15 cellular contexts compared by ENCODE assay signal in the genomic region with DNA sequence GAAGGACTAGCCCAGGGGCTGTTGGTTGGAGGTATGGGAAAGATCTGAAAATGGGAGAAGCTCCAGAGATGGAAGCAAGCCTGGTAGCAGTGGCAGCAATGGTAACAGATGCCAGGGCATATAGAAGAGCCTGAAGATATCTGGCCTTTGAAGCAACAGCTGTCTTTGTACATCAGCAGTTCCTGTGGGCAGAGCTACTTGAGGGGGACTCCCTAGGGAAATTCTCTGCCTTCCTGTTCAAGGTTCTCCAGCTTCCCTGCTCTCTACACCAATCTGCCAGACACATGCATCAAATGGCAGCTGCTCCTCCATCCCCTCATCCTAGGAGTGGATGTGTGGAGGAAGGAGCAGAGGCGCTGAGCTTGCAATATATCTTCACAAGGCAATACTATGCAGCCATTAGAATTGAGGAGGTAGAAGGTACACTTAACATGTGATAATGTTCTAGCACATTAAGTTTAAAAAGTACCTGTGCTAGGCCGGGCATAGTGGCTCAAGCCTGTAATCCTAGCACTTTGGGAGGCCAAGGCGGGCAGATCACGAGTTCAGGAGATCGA. TPM values are rescaled to one million over a fixed set of nuclear protein-coding genes. Genes with fewer than 3 reads are reported as not detected.
A peak's percentile ranks its signal among the peaks of the same experiment; 100 is the strongest.
DNase-seq lines count a peak whose midpoint lies in the region; ATAC-seq and TF ChIP-seq lines count a peak whose summit lies in the region.
"Had no signal": no experiment of that assay in that cellular context is flagged by ENCODE, and none has a peak within 500 bp of the region (broad histone marks: within the 10 kb centered on the region; RNA-seq: fewer than 3 reads in every experiment).

No MANE protein-coding gene starts in this region.

- POLR2A ChIA-PET in MCF 10A (lab: Yijun Ruan, JAX) = interaction anchor here (0.5 to 3.2 kb wide), 3 partner anchors 8 to 194 kb away, joined by 3 to 16 read pairs (median 4); no protein-coding TSS in a partner anchor

- peaks cover 0 to 6% of the 10 kb centered on the region in 2 donors for H3K4me1 ChIP-seq in breast epithelium

- no peaks in the 10 kb centered on the region for H3K9me3 Mint-ChIP-seq in MCF 10A (ENCODE audit: unreplicated experiment)
- no peaks in the 10 kb centered on the region for H3K9me3 Mint-ChIP-seq in brain
- no peaks in the 10 kb centered on the region for H3K9me3 Mint-ChIP-seq in stimulated activated naive CD8-positive, alpha-beta T cell treated with anti-CD3 and anti-CD28 coated beads, Interleukin-15, amount 100 ng/mL, for 72 hours
- H3K9me3 Mint-ChIP-seq: CD14-positive monocyte had no signal

- no peak for TF ChIP-seq CTCF in MCF 10A (IDR thresholded peaks at IDR 0.05; ENCODE audit: unreplicated experiment)
- TF ChIP-seq CTCF in breast epithelium (IDR thresholded peaks at IDR 0.05) = no peak
- TF ChIP-seq CTCF in brain (conservative IDR thresholded peaks at IDR 0.05) = no peak

- H3K27ac ChIP-seq in breast epithelium = no peak overlapping the region
- H3K27ac ChIP-seq: prostate gland had no signal

- intact Hi-C loops in MCF 10A (cut with micrococcal nuclease) = no loop called here
- intact Hi-C loops in breast epithelium (cut with DNase I; ENCODE audit: low total_unique reads) = no loop called here

- H3K9me3 ChIP-seq in breast epithelium = no peaks in the 10 kb centered on the region
- H3K9me3 ChIP-seq: prostate gland had no signal

- no peak overlapping the region for H3K27ac Mint-ChIP-seq in MCF 10A (ENCODE audit: low read depth, unreplicated experiment)
- peak overlapping the region in 1 of 5 experiments; percentile 65 for H3K27ac Mint-ChIP-seq in brain
- H3K27ac Mint-ChIP-seq in stimulated activated naive CD8-positive, alpha-beta T cell treated with anti-CD3 and anti-CD28 coated beads, Interleukin-15, amount 100 ng/mL, for 72 hours = peak overlapping the region in 1 of 2 donors; percentile 12

- TF ChIP-seq POLR2A in breast epithelium (IDR thresholded peaks at IDR 0.05) = no peak

- TSS peak; percentile 7 for BruUV-seq in MCF 10A (replicated peaks; lab: Mats Ljungman, UMichigan)

- H3K36me3 Mint-ChIP-seq in MCF 10A (ENCODE audit: insufficient read depth, unreplicated experiment) (peaks cover 24% of the 10 kb centered on the region), brain (peaks cover 15% of the 10 kb centered on the region)

- ATAC-seq in stimulated activated naive CD8-positive, alpha-beta T cell treated with anti-CD3 and anti-CD28 coated beads, Interleukin-15, amount 100 ng/mL, for 72 hours = no peak
- ATAC-seq in GM18858 (IDR thresholded peaks at IDR 0.05; ENCODE audit: unreplicated experiment) (no peak), GM21528 (IDR thresholded peaks at IDR 0.05; ENCODE audit: low FRiP score, unreplicated experiment) (no peak)
- ATAC-seq: left lobe of liver had no signal

- H3K27me3 ChIP-seq in breast epithelium = no peaks in the 10 kb centered on the region

- DNase-seq in MCF 10A (ENCODE audit: unreplicated experiment) = no peak
- DNase-seq in breast epithelium (ENCODE audit: low spot score in 2 of 2) = no peak
- peak; percentile 42 for DNase-seq in NCI-H187 treated with DMSO at 0.1 percent for 48 hours (lab: John Stamatoyannopoulos, UW)
- no peak for DNase-seq in stimulated activated naive CD8-positive, alpha-beta T cell treated with anti-CD3 and anti-CD28 coated beads, Interleukin-15, amount 100 ng/mL, for 72 hours
- no peak for DNase-seq in RKO (ENCODE audit: low spot score)
- DNase-seq: activated CD4-positive, alpha-beta T cell treated with anti-CD3 and anti-CD28 coated beads, Interleukin-2, amount 50 U/mL, for 1 hour; anterior cingulate cortex; effector memory CD4-positive, alpha-beta T cell; stimulated activated CD4-positive, alpha-beta T cell treated with anti-CD3 and anti-CD28 coated beads, Interleukin-2, amount 100 ng/mL, for 24 hours had no signal

- H3K4me1 Mint-ChIP-seq in MCF 10A (ENCODE audit: insufficient read depth, unreplicated experiment) (peaks cover 11% of the 10 kb centered on the region), brain (peaks cover 29% of the 10 kb centered on the region)
- H3K4me1 Mint-ChIP-seq in stimulated activated naive CD8-positive, alpha-beta T cell treated with anti-CD3 and anti-CD28 coated beads, Interleukin-15, amount 100 ng/mL, for 72 hours = peaks cover 53% of the 10 kb centered on the region

- CTCF ChIA-PET in MCF 10A (lab: Yijun Ruan, JAX) = interaction anchor here (0.6 to 1.8 kb wide), 4 partner anchors 132 to 320 kb away, joined by 3 to 4 read pairs (median 4); no protein-coding TSS in a partner anchor

- no peak overlapping the region for H3K4me3 Mint-ChIP-seq in MCF 10A (ENCODE audit: unreplicated experiment)
- peak overlapping the region in 4 of 5 experiments; percentile 22 to 77 (median 59) for H3K4me3 Mint-ChIP-seq in brain
- peak overlapping the region; percentile 13 to 20 for H3K4me3 Mint-ChIP-seq in stimulated activated naive CD8-positive, alpha-beta T cell treated with anti-CD3 and anti-CD28 coated beads, Interleukin-15, amount 100 ng/mL, for 72 hours

- H3K27me3 Mint-ChIP-seq in MCF 10A (ENCODE audit: insufficient read depth, unreplicated experiment) (no peaks in the 10 kb centered on the region), brain (no peaks in the 10 kb centered on the region)
- H3K27me3 Mint-ChIP-seq in stimulated activated naive CD8-positive, alpha-beta T cell treated with anti-CD3 and anti-CD28 coated beads, Interleukin-15, amount 100 ng/mL, for 72 hours = no peaks in the 10 kb centered on the region

- no peak overlapping the region for H3K4me3 ChIP-seq in breast epithelium
- H3K4me3 ChIP-seq: prostate gland had no signal

- no peaks in the 10 kb centered on the region for H3K36me3 ChIP-seq in breast epithelium
- H3K36me3 ChIP-seq: prostate gland had no signal

RNA-seq across cellular contexts. Expression of a gene that starts 2.2 kb away (rescaled TPM):
- total RNA-seq in MCF 10A (2022) (18.7 and 21.9 TPM in 2 replicates), breast epithelium (10 to 100 TPM; 30.5 to 55.0 (median 37.6) TPM)
- 18.5 TPM for polyA plus RNA-seq in brain (ENCODE audit: insufficient read depth, low read depth, low replicate concordance)

RNA-seq across cellular contexts. Expression of a gene that starts 48.8 kb away (rescaled TPM):
- total RNA-seq in MCF 10A (2022) (21.6 and 25.7 TPM in 2 replicates), breast epithelium (10 to 100 TPM; 13.8 to 27.2 (median 22.0) TPM)
- polyA plus RNA-seq in brain (ENCODE audit: insufficient read depth, low read depth, low replicate concordance) = 3.5 TPM

RNA-seq across cellular contexts. Expression of a gene that starts 53.4 kb away (rescaled TPM):
- total RNA-seq in MCF 10A (2022) (0.14 and 0.52 TPM in 2 replicates), breast epithelium (under 1 TPM; 0.15 to 0.33 (median 0.16) TPM)
- 24.0 TPM for polyA plus RNA-seq in brain (ENCODE audit: insufficient read depth, low read depth, low replicate concordance)
